13 cellular contexts compared by ENCODE assay signal in genomic region chr14:66117600-66117999, GRCh38.
A peak's percentile ranks its signal among the peaks of the same experiment; 100 is the strongest.
DNase-seq lines count a peak whose midpoint lies in the region; FAIRE-seq and TF ChIP-seq lines count a peak whose summit lies in the region.
"Had no signal": no experiment of that assay in that cellular context is flagged by ENCODE, and none has a peak within 500 bp of the region (broad histone marks: within the 10 kb centered on the region; RNA-seq: fewer than 3 reads in every experiment).

No MANE protein-coding gene starts in this region.

- no peak overlapping the region for H3K4me3 ChIP-seq in MG63
- no peak overlapping the region for H3K4me3 ChIP-seq in epithelial cell of esophagus (ENCODE audit: low read length)
- H3K4me3 ChIP-seq in colonic mucosa = no peak overlapping the region
- no peak overlapping the region for H3K4me3 ChIP-seq in tibial nerve
- H3K4me3 ChIP-seq: body of pancreas had no signal

- intact Hi-C loops in Calu3 (cut with micrococcal nuclease; ENCODE audit: unreplicated experiment) = no loop called here
- intact Hi-C loops in colonic mucosa (cut with DNase I) = no loop called here

- H3K36me3 Mint-ChIP-seq in Calu3 (ENCODE audit: insufficient read depth, unreplicated experiment) (no peaks in the 10 kb centered on the region), mesothelial cell of epicardium (no peaks in the 10 kb centered on the region)
- H3K36me3 Mint-ChIP-seq: activated CD8-positive, alpha-beta memory T cell treated with anti-CD3 and anti-CD28 coated beads, Interleukin-2, amount 10 ng/mL, durations not matched to agents 7 days and 5 days; CD14-positive monocyte had no signal

- H3K27ac Mint-ChIP-seq in Calu3 (ENCODE audit: unreplicated experiment) (peak overlapping the region; percentile 5), mesothelial cell of epicardium (peak overlapping the region; percentile 15)
- H3K27ac Mint-ChIP-seq: activated CD8-positive, alpha-beta memory T cell treated with anti-CD3 and anti-CD28 coated beads, Interleukin-2, amount 10 ng/mL, durations not matched to agents 7 days and 5 days; CD14-positive monocyte had no signal

- H3K9me3 Mint-ChIP-seq in Calu3 (ENCODE audit: low read depth, unreplicated experiment) (peaks cover 3% of the 10 kb centered on the region), mesothelial cell of epicardium (peaks cover 6% of the 10 kb centered on the region)

- no peaks in the 10 kb centered on the region for H3K36me3 ChIP-seq in MG63
- H3K36me3 ChIP-seq in colonic mucosa = no peaks in the 10 kb centered on the region
- H3K36me3 ChIP-seq in tibial nerve = no peaks in the 10 kb centered on the region

- FAIRE-seq in GM12892 (lab: Jason Lieb, UNC) = no peak

- BruUV-seq in Calu3 (replicated peaks; lab: Mats Ljungman, UMichigan) = no TSS peak

- no peak for TF ChIP-seq EP300 in tibial nerve (IDR thresholded peaks at IDR 0.05)

- TF ChIP-seq POLR2A in GM12892 (IDR thresholded peaks at IDR 0.05; ENCODE audit: low read depth, low read length) (no peak), tibial nerve (IDR thresholded peaks at IDR 0.05) (no peak)

- DNase-seq in Calu3 = peak; percentile 12
- DNase-seq in MG63 = peak; percentile 35
- DNase-seq in epithelial cell of esophagus (ENCODE audit: low read depth) = peak; percentile 90
- no peak for DNase-seq in mesothelial cell of epicardium (ENCODE audit: low spot score in 2 of 2, unreplicated experiment in 2 of 2)
- DNase-seq in colonic mucosa = no peak
- DNase-seq in GM12892 (ENCODE audit: insufficient read length) = no peak
- DNase-seq in tibial nerve (ENCODE audit: low spot score in 2 of 2) = no peak
- no peak for DNase-seq in OCI-M1 (lab: John Stamatoyannopoulos, UW)
- DNase-seq: activated CD8-positive, alpha-beta memory T cell treated with anti-CD3 and anti-CD28 coated beads, Interleukin-2, amount 10 ng/mL, durations not matched to agents 7 days and 5 days; body of pancreas; NCI-H1694; stimulated activated CD4-positive, alpha-beta T cell treated with anti-CD3 and anti-CD28 coated beads, Interleukin-12 subunit alpha, Interleukin-12 subunit beta, amount 100 ng/mL, for 4 hours had no signal

- H3K27me3 Mint-ChIP-seq in Calu3 (ENCODE audit: unreplicated experiment) (peaks cover 4% of the 10 kb centered on the region), mesothelial cell of epicardium (ENCODE audit: low read depth) (no peaks in the 10 kb centered on the region)

- H3K27ac ChIP-seq in colonic mucosa = no peak overlapping the region
- no peak overlapping the region for H3K27ac ChIP-seq in tibial nerve
- H3K27ac ChIP-seq: body of pancreas had no signal

- H3K4me3 Mint-ChIP-seq in Calu3 (ENCODE audit: low read depth, unreplicated experiment) (no peak overlapping the region), mesothelial cell of epicardium (no peak overlapping the region)
- H3K4me3 Mint-ChIP-seq: activated CD8-positive, alpha-beta memory T cell treated with anti-CD3 and anti-CD28 coated beads, Interleukin-2, amount 10 ng/mL, durations not matched to agents 7 days and 5 days; CD14-positive monocyte had no signal

- CTCF ChIA-PET in Calu3 (lab: Charles Lee) = no interaction called here

- H3K9me3 ChIP-seq in MG63 = no peaks in the 10 kb centered on the region
- no peaks in the 10 kb centered on the region for H3K9me3 ChIP-seq in colonic mucosa
- H3K9me3 ChIP-seq in tibial nerve = no peaks in the 10 kb centered on the region
- H3K9me3 ChIP-seq: body of pancreas had no signal

- no peaks in the 10 kb centered on the region for H3K27me3 ChIP-seq in MG63
- no peaks in the 10 kb centered on the region for H3K27me3 ChIP-seq in colonic mucosa
- no peaks in the 10 kb centered on the region for H3K27me3 ChIP-seq in tibial nerve
- H3K27me3 ChIP-seq: body of pancreas had no signal

- H3K4me1 Mint-ChIP-seq in Calu3 (ENCODE audit: low read depth, unreplicated experiment) (peaks cover 14% of the 10 kb centered on the region), mesothelial cell of epicardium (peaks cover 8% of the 10 kb centered on the region)
- H3K4me1 Mint-ChIP-seq: activated CD8-positive, alpha-beta memory T cell treated with anti-CD3 and anti-CD28 coated beads, Interleukin-2, amount 10 ng/mL, durations not matched to agents 7 days and 5 days; CD14-positive monocyte had no signal

- WGBS in tibial nerve, 2 donors = 72 to 78% methylated on average over 3 of the region's 3 CpGs

- no peak overlapping the region for H3K9ac ChIP-seq in colonic mucosa (ENCODE audit: low read depth in 2 of 2, low read length in 2 of 2)

- no peaks in the 10 kb centered on the region for H3K4me1 ChIP-seq in colonic mucosa
- no peaks in the 10 kb centered on the region for H3K4me1 ChIP-seq in tibial nerve
- H3K4me1 ChIP-seq: body of pancreas had no signal

- no peak for TF ChIP-seq CTCF in Calu3 (IDR thresholded peaks at IDR 0.05; ENCODE audit: unreplicated experiment)
- TF ChIP-seq CTCF in epithelial cell of esophagus (IDR thresholded peaks at IDR 0.05; ENCODE audit: insufficient read depth, low read depth, low read length, missing control alignments) = no peak
- no peak for TF ChIP-seq CTCF in mesothelial cell of epicardium (IDR thresholded peaks at IDR 0.05; ENCODE audit: unreplicated experiment)
- no peak for TF ChIP-seq CTCF in colonic mucosa (IDR thresholded peaks at IDR 0.05)
- TF ChIP-seq CTCF in tibial nerve (IDR thresholded peaks at IDR 0.05) = no peak

Comparison
In these comparisons a context has a peak if more than half of its experiments do, and no peak if none do; other contexts are left out.
1. DNase-seq: peak in Calu3 (single experiment), MG63 (single experiment) and epithelial cell of esophagus (single experiment); none in mesothelial cell of epicardium (0 of 2), colonic mucosa (single experiment), GM12892 (single experiment), tibial nerve (0 of 2) and OCI-M1 (single experiment).